In genomic region chr21:44361903-44362302, GRCh38 we compare ENCODE assay signal across 1 cellular context. TPM values are rescaled to one million over a fixed set of nuclear protein-coding genes. Genes with fewer than 3 reads are reported as not detected.
"Had no signal": no experiment of that assay in that cellular context is flagged by ENCODE, and none has a peak within 500 bp of the region (broad histone marks: within the 10 kb centered on the region; RNA-seq: fewer than 3 reads in every experiment).

No MANE protein-coding gene starts in this region.

RNA-seq across cellular contexts. Expression of gene TRPM2, which starts 8.5 kb away (rescaled TPM):
- total RNA-seq: myocyte had no signal
